Comparison of ENCODE assay signal across 1 cellular context in genomic region chr1:202158810-202159533, GRCh38.
TF ChIP-seq lines count a peak whose summit lies in the region.

No MANE protein-coding gene starts in this region.

TF ChIP-seq in K562, 482 proteins besides CTCF, POLR2A, EP300 and RAD21 (continued from another document and continues in another):
- TF ChIP-seq ZNF347 (CRISPR knock-in tag; IDR thresholded peaks at IDR 0.05; ENCODE audit: low read depth): peak; percentile 7; the same call in 1 of the 2 replicates
- TF ChIP-seq ESRRA (IDR thresholded peaks at IDR 0.05; ENCODE audit: borderline replicate concordance, low read depth): peak; percentile 99
- TF ChIP-seq POLR3A (IDR thresholded peaks at IDR 0.05; ENCODE audit: borderline replicate concordance, extremely low read depth, insufficient read depth, insufficient read length): no peak
- TF ChIP-seq, protein P1, sequence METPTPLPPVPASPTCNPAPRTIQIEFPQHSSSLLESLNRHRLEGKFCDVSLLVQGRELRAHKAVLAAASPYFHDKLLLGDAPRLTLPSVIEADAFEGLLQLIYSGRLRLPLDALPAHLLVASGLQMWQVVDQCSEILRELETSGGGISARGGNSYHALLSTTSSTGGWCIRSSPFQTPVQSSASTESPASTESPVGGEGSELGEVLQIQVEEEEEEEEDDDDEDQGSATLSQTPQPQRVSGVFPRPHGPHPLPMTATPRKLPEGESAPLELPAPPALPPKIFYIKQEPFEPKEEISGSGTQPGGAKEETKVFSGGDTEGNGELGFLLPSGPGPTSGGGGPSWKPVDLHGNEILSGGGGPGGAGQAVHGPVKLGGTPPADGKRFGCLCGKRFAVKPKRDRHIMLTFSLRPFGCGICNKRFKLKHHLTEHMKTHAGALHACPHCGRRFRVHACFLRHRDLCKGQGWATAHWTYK (CRISPR knock-in tag; IDR thresholded peaks at IDR 0.05): peak; percentile 37; the same call in 1 of the 2 replicates
- peak; percentile 31 to 87; a peak in 3 of 4 replicates for TF ChIP-seq UBTF (IDR thresholded peaks at IDR 0.05; ENCODE audit: borderline replicate concordance in 1 of 2, low read depth in 2 of 2, low read length in 2 of 2)
- peak in 1 of 2 experiments; percentile 91; a peak in 2 of 3 replicates for TF ChIP-seq CBX3 (IDR thresholded peaks at IDR 0.05; ENCODE audit: borderline replicate concordance in 1 of 2, low read length in 2 of 2)
- peak; percentile 83; the same call in 1 of the 2 replicates for TF ChIP-seq PTBP1 (IDR thresholded peaks at IDR 0.05; ENCODE audit: low read depth, low read length)
- no peak for TF ChIP-seq TAF7 (tag; IDR thresholded peaks at IDR 0.05)
- peak; percentile 92 for TF ChIP-seq ZNF592 (IDR thresholded peaks at IDR 0.05)
- TF ChIP-seq BHLHE40 (IDR thresholded peaks at IDR 0.05; ENCODE audit: low read length): peak; percentile 64
- TF ChIP-seq JUN (IDR thresholded peaks at IDR 0.05; ENCODE audit: borderline replicate concordance, low read depth, low read length): peak; percentile 35; the same call in 1 of the 2 replicates
- no peak for TF ChIP-seq JUN (CRISPR knock-in tag; IDR thresholded peaks at IDR 0.05; ENCODE audit: borderline replicate concordance)
- no peak for TF ChIP-seq SIRT6 (IDR thresholded peaks at IDR 0.05; ENCODE audit: low read depth, low read length)
- TF ChIP-seq DMBX1 (CRISPR knock-in tag; IDR thresholded peaks at IDR 0.05; ENCODE audit: borderline replicate concordance): 0 out of 2 replicates have a peak, but pooled peaks have one; percentile 17
- peak; percentile 71; the same call in 1 of the 2 replicates for TF ChIP-seq GTF2F1 (IDR thresholded peaks at IDR 0.05; ENCODE audit: low read depth, low read length)
- TF ChIP-seq, protein P2, sequence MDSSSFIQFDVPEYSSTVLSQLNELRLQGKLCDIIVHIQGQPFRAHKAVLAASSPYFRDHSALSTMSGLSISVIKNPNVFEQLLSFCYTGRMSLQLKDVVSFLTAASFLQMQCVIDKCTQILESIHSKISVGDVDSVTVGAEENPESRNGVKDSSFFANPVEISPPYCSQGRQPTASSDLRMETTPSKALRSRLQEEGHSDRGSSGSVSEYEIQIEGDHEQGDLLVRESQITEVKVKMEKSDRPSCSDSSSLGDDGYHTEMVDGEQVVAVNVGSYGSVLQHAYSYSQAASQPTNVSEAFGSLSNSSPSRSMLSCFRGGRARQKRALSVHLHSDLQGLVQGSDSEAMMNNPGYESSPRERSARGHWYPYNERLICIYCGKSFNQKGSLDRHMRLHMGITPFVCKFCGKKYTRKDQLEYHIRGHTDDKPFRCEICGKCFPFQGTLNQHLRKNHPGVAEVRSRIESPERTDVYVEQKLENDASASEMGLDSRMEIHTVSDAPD (CRISPR knock-in tag; IDR thresholded peaks at IDR 0.05): no peak
- TF ChIP-seq ZEB2 (IDR thresholded peaks at IDR 0.05): peak; percentile 34; the same call in 1 of the 2 replicates
- 0 out of 2 replicates have a peak, but pooled peaks have one; percentile 5 for TF ChIP-seq RHOXF2B (CRISPR knock-in tag; conservative IDR thresholded peaks at IDR 0.05)
- TF ChIP-seq EP400 (IDR thresholded peaks at IDR 0.05): peak; percentile 94
- TF ChIP-seq, protein P3, sequence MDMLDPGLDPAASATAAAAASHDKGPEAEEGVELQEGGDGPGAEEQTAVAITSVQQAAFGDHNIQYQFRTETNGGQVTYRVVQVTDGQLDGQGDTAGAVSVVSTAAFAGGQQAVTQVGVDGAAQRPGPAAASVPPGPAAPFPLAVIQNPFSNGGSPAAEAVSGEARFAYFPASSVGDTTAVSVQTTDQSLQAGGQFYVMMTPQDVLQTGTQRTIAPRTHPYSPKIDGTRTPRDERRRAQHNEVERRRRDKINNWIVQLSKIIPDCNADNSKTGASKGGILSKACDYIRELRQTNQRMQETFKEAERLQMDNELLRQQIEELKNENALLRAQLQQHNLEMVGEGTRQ (CRISPR knock-in tag; IDR thresholded peaks at IDR 0.05): no peak
- TF ChIP-seq ZNF583 (CRISPR knock-in tag; IDR thresholded peaks at IDR 0.05): peak; percentile 81
- TF ChIP-seq KLF13 (tag; IDR thresholded peaks at IDR 0.05; ENCODE audit: borderline replicate concordance, low read depth): peak; percentile 63; the same call in 1 of the 2 replicates
- TF ChIP-seq, protein P4, sequence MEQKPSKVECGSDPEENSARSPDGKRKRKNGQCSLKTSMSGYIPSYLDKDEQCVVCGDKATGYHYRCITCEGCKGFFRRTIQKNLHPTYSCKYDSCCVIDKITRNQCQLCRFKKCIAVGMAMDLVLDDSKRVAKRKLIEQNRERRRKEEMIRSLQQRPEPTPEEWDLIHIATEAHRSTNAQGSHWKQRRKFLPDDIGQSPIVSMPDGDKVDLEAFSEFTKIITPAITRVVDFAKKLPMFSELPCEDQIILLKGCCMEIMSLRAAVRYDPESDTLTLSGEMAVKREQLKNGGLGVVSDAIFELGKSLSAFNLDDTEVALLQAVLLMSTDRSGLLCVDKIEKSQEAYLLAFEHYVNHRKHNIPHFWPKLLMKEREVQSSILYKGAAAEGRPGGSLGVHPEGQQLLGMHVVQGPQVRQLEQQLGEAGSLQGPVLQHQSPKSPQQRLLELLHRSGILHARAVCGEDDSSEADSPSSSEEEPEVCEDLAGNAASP (IDR thresholded peaks at IDR 0.05): no peak
- TF ChIP-seq NONO (IDR thresholded peaks at IDR 0.05; ENCODE audit: low read depth in 2 of 2, low read length in 1 of 2): peak in 1 of 2 experiments; percentile 72; a peak in 1 of 4 replicates
- TF ChIP-seq, protein P5, sequence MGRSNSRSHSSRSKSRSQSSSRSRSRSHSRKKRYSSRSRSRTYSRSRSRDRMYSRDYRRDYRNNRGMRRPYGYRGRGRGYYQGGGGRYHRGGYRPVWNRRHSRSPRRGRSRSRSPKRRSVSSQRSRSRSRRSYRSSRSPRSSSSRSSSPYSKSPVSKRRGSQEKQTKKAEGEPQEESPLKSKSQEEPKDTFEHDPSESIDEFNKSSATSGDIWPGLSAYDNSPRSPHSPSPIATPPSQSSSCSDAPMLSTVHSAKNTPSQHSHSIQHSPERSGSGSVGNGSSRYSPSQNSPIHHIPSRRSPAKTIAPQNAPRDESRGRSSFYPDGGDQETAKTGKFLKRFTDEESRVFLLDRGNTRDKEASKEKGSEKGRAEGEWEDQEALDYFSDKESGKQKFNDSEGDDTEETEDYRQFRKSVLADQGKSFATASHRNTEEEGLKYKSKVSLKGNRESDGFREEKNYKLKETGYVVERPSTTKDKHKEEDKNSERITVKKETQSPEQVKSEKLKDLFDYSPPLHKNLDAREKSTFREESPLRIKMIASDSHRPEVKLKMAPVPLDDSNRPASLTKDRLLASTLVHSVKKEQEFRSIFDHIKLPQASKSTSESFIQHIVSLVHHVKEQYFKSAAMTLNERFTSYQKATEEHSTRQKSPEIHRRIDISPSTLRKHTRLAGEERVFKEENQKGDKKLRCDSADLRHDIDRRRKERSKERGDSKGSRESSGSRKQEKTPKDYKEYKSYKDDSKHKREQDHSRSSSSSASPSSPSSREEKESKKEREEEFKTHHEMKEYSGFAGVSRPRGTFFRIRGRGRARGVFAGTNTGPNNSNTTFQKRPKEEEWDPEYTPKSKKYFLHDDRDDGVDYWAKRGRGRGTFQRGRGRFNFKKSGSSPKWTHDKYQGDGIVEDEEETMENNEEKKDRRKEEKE (IDR thresholded peaks at IDR 0.05; ENCODE audit: borderline replicate concordance in 1 of 2, control insufficient read depth in 1 of 2, low read depth in 2 of 2, low read length in 1 of 2): 0 out of 4 replicates have a peak, but pooled peaks of 1 of the 2 experiments have one; percentile 39
- no peak for TF ChIP-seq NFE2L1 (tag; IDR thresholded peaks at IDR 0.05; ENCODE audit: borderline replicate concordance, low read depth)
- TF ChIP-seq ELF2 (CRISPR knock-in tag; IDR thresholded peaks at IDR 0.05): 0 out of 2 replicates have a peak, but pooled peaks have one; percentile 51
- no peak for TF ChIP-seq HDAC6 (IDR thresholded peaks at IDR 0.05; ENCODE audit: low read depth, low read length)
- TF ChIP-seq ZNF184 (CRISPR knock-in tag; IDR thresholded peaks at IDR 0.05): no peak
- TF ChIP-seq ZBTB17 (CRISPR knock-in tag; IDR thresholded peaks at IDR 0.05): 0 out of 2 replicates have a peak, but pooled peaks have one; percentile 18
- TF ChIP-seq SRF (CRISPR knock-in tag; IDR thresholded peaks at IDR 0.05): no peak; a peak in 1 of 4 replicates
- TF ChIP-seq ZBTB2 (IDR thresholded peaks at IDR 0.05): peak; percentile 26; the same call in 1 of the 2 replicates
